In the genomic region with DNA sequence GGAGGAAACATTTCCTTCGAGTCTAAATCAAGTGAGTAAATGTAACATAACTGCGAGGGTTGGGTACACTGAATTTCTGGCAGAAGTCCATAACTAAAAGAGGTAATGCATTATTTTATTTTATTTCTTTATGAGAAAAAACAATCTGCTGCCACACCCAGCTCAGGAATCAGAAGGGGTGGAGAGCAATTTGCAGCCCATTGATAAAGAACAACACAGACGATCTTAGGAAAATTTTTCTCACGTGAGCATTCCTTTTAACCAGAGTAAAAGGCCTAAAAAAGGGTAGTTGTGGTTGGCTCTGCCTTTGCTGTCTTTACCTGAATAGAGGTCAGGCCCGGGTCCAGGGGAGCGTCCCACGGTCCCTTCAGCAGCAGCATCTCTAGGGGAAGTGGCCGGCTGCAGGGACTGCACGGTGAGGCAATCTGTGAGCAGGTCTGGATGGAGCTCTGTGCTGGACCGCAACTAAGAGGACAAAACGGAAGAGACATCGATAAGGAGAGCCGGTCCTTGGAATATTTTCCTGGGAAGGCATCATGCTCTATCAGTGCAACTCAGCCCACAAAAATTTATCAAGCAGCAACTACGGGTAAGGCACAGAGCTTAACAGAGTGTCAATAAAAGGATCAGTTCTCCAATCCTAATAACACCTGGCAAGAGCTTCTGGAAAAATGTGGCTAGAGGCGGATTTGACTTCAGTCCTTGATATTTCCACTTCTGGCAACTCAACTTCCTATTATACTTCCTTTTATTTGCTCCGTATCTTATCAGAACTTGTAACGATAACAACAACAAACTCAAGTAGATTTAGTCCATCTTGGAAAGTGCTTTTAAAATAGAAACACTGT, we compare ENCODE assay signal across 20 cellular contexts.
DNase-seq lines count a peak whose midpoint lies in the region; FAIRE-seq and TF ChIP-seq lines count a peak whose summit lies in the region.
"Had no signal": no experiment of that assay in that cellular context is flagged by ENCODE, and none has a peak within 500 bp of the region (broad histone marks: within the 10 kb centered on the region; RNA-seq: fewer than 3 reads in every experiment).

No MANE protein-coding gene starts in this region.

- TF ChIP-seq CTCF in coronary artery (IDR thresholded peaks at IDR 0.05) (no peak), keratinocyte (optimal IDR thresholded peaks at IDR 0.05 in 1 of 3, IDR thresholded peaks at IDR 0.05 in 1 of 3, conservative IDR thresholded peaks at IDR 0.05 in 1 of 3; ENCODE audit: extremely low read depth in 1 of 3, insufficient read depth in 2 of 3, low read length in 3 of 3) (no peak), stomach (IDR thresholded peaks at IDR 0.05) (no peak)

- H3K9ac ChIP-seq in keratinocyte (ENCODE audit: control insufficient read depth, extremely low read depth, insufficient read depth, low read length), result no peak overlapping the region
- H3K9ac ChIP-seq: BLaER1 treated with 17β-estradiol and CSF1 and Interleukin-3, amounts not matched to agents 10 nM and 100 nM had no signal

- TF ChIP-seq EP300 in stomach (IDR thresholded peaks at IDR 0.05), result no peak

- no peaks in the 10 kb centered on the region for H3K36me3 ChIP-seq in keratinocyte (ENCODE audit: control insufficient read depth in 2 of 2, extremely low read depth in 1 of 2, insufficient read depth in 2 of 2, low read length in 2 of 2)
- no peaks in the 10 kb centered on the region for H3K36me3 ChIP-seq in stomach
- H3K36me3 ChIP-seq: BLaER1 treated with 17β-estradiol and CSF1 and Interleukin-3, amounts not matched to agents 10 nM and 100 nM; esophagus squamous epithelium had no signal

- 26 to 53% (median 42%) methylated on average over 17 of the region's 17 CpGs for WGBS in stomach, 5 donors

- DNase-seq in NCI-H1048 (lab: John Stamatoyannopoulos, UW) (peak; percentile 33), coronary artery (ENCODE audit: low spot score) (no peak), keratinocyte (ENCODE audit: low read depth, low spot score) (no peak), stomach (peak; percentile 26), NCI-H748 treated with DMSO at 0.1 percent for 48 hours (lab: John Stamatoyannopoulos, UW) (no peak), cortex of kidney (lab: John Stamatoyannopoulos, UW) (no peak)
- no peak for DNase-seq in activated T-cell treated with anti-CD3 and anti-CD28 coated beads, Interleukin-2, amount 50 U/mL, for 24 hours
- DNase-seq: activated CD4-positive, alpha-beta memory T cell treated with anti-CD3 and anti-CD28 coated beads, Interleukin-2, amount 10 ng/mL, durations not matched to agents 7 days and 5 days; DND-41; effector memory CD8-positive, alpha-beta T cell; esophagus squamous epithelium; GOT3; islet precursor cell; Kasumi-1; naive thymus-derived CD4-positive, alpha-beta T cell; NCI-H187; NCI-H345; SW 1271 had no signal

- H3K9me3 ChIP-seq in keratinocyte (ENCODE audit: control insufficient read depth, low read depth, low read length) (no peaks in the 10 kb centered on the region), stomach (no peaks in the 10 kb centered on the region)
- H3K9me3 ChIP-seq: esophagus squamous epithelium had no signal

- H2AFZ ChIP-seq in keratinocyte (ENCODE audit: control insufficient read depth, low read length), result no peak overlapping the region

- no peaks in the 10 kb centered on the region for H4K20me1 ChIP-seq in keratinocyte (ENCODE audit: control insufficient read depth, extremely low read depth, insufficient read depth, low read length)
- H4K20me1 ChIP-seq: BLaER1 treated with 17β-estradiol and CSF1 and Interleukin-3, amounts not matched to agents 10 nM and 100 nM had no signal

- H3K4me2 ChIP-seq in keratinocyte (ENCODE audit: control insufficient read depth, extremely low read depth, insufficient read depth, low read depth, low read length), result no peak overlapping the region

- intact Hi-C loops in stomach (cut with DNase I; ENCODE audit: low total_unique reads), result no loop called here

- peaks cover 2% of the 10 kb centered on the region for H3K4me1 Mint-ChIP-seq in activated T-cell treated with anti-CD3 and anti-CD28 coated beads, Interleukin-2, amount 50 U/mL, for 24 hours (ENCODE audit: low read depth)
- H3K4me1 Mint-ChIP-seq: stimulated activated effector memory CD8-positive, alpha-beta T cell treated with anti-CD3 and anti-CD28 coated beads, Interleukin-12 subunit alpha, Interleukin-12 subunit beta, amount 100 ng/mL, for 72 hours had no signal

- H3K4me3 ChIP-seq in coronary artery (peak overlapping the region; percentile 40), keratinocyte (ENCODE audit: control insufficient read depth in 2 of 3, extremely low read depth in 1 of 3, insufficient read depth in 2 of 3, low read depth in 1 of 3, low read length in 3 of 3) (no peak overlapping the region), stomach (peak overlapping the region in 1 of 4 donors; percentile 3)
- H3K4me3 ChIP-seq: BLaER1 treated with 17β-estradiol and CSF1 and Interleukin-3, amounts not matched to agents 10 nM and 100 nM had no signal

- TF ChIP-seq POLR2A in stomach (IDR thresholded peaks at IDR 0.05), result no peak

- no peaks in the 10 kb centered on the region for H3K27me3 ChIP-seq in keratinocyte (ENCODE audit: control insufficient read depth, extremely low read depth, insufficient read depth, low read length)
- no peaks in the 10 kb centered on the region for H3K27me3 ChIP-seq in stomach
- H3K27me3 ChIP-seq: BLaER1 treated with 17β-estradiol and CSF1 and Interleukin-3, amounts not matched to agents 10 nM and 100 nM; esophagus squamous epithelium had no signal

- peak; percentile 58 for FAIRE-seq in keratinocyte (lab: Jason Lieb, UNC)

- H3K4me1 ChIP-seq in keratinocyte (ENCODE audit: control insufficient read depth, extremely low read depth, insufficient read depth, low read length), result no peaks in the 10 kb centered on the region
- peaks cover 0 to 15% (median 3%) of the 10 kb centered on the region in 4 donors for H3K4me1 ChIP-seq in stomach

- H3K79me2 ChIP-seq in keratinocyte (ENCODE audit: control insufficient read depth, insufficient read depth, low read length), result no peaks in the 10 kb centered on the region

- H3K9me3 Mint-ChIP-seq in activated T-cell treated with anti-CD3 and anti-CD28 coated beads, Interleukin-2, amount 50 U/mL, for 24 hours, result no peaks in the 10 kb centered on the region
- H3K9me3 Mint-ChIP-seq: activated CD4-positive, alpha-beta memory T cell treated with anti-CD3 and anti-CD28 coated beads, Interleukin-2, amount 10 ng/mL, durations not matched to agents 7 days and 5 days; stimulated activated effector memory CD8-positive, alpha-beta T cell treated with anti-CD3 and anti-CD28 coated beads, Interleukin-12 subunit alpha, Interleukin-12 subunit beta, amount 100 ng/mL, for 72 hours had no signal

- no peaks in the 10 kb centered on the region for H3K9me1 ChIP-seq in keratinocyte (ENCODE audit: control insufficient read depth, extremely low read depth, insufficient read depth, low read length)

- H3K27me3 Mint-ChIP-seq in activated T-cell treated with anti-CD3 and anti-CD28 coated beads, Interleukin-2, amount 50 U/mL, for 24 hours, result no peaks in the 10 kb centered on the region
- H3K27me3 Mint-ChIP-seq: activated CD4-positive, alpha-beta memory T cell treated with anti-CD3 and anti-CD28 coated beads, Interleukin-2, amount 10 ng/mL, durations not matched to agents 7 days and 5 days; naive thymus-derived CD4-positive, alpha-beta T cell had no signal

- H3K27ac ChIP-seq in coronary artery (no peak overlapping the region), keratinocyte (ENCODE audit: control insufficient read depth, insufficient read depth, low read length) (no peak overlapping the region), stomach (no peak overlapping the region)
- H3K27ac ChIP-seq: BLaER1 treated with 17β-estradiol and CSF1 and Interleukin-3, amounts not matched to agents 10 nM and 100 nM; esophagus squamous epithelium had no signal

- H3K36me3 Mint-ChIP-seq in activated T-cell treated with anti-CD3 and anti-CD28 coated beads, Interleukin-2, amount 50 U/mL, for 24 hours (ENCODE audit: low read depth), result no peaks in the 10 kb centered on the region
- H3K36me3 Mint-ChIP-seq: stimulated activated effector memory CD8-positive, alpha-beta T cell treated with anti-CD3 and anti-CD28 coated beads, Interleukin-12 subunit alpha, Interleukin-12 subunit beta, amount 100 ng/mL, for 72 hours had no signal

- H3K4me3 Mint-ChIP-seq in activated T-cell treated with anti-CD3 and anti-CD28 coated beads, Interleukin-2, amount 50 U/mL, for 24 hours, result no peak overlapping the region
- H3K4me3 Mint-ChIP-seq: activated CD4-positive, alpha-beta memory T cell treated with anti-CD3 and anti-CD28 coated beads, Interleukin-2, amount 10 ng/mL, durations not matched to agents 7 days and 5 days; effector memory CD8-positive, alpha-beta T cell; naive thymus-derived CD4-positive, alpha-beta T cell; stimulated activated effector memory CD8-positive, alpha-beta T cell treated with anti-CD3 and anti-CD28 coated beads, Interleukin-12 subunit alpha, Interleukin-12 subunit beta, amount 100 ng/mL, for 72 hours had no signal

- H3K27ac Mint-ChIP-seq in activated T-cell treated with anti-CD3 and anti-CD28 coated beads, Interleukin-2, amount 50 U/mL, for 24 hours, result no peak overlapping the region
- H3K27ac Mint-ChIP-seq: activated CD4-positive, alpha-beta memory T cell treated with anti-CD3 and anti-CD28 coated beads, Interleukin-2, amount 10 ng/mL, durations not matched to agents 7 days and 5 days; effector memory CD8-positive, alpha-beta T cell; naive thymus-derived CD4-positive, alpha-beta T cell; stimulated activated effector memory CD8-positive, alpha-beta T cell treated with anti-CD3 and anti-CD28 coated beads, Interleukin-12 subunit alpha, Interleukin-12 subunit beta, amount 100 ng/mL, for 72 hours had no signal

- dilution Hi-C loops in keratinocyte (cut with MboI; ENCODE audit: extremely low pct_ligation_motif_present, low sequenced_read_pairs), result no loop called here

Comparison
In these comparisons a context has a peak if more than half of its experiments do, and no peak if none do; other contexts are left out.
1. DNase-seq: peak in NCI-H1048 (single experiment) and stomach (single experiment); none in coronary artery (single experiment), keratinocyte (single experiment), activated T-cell treated with anti-CD3 and anti-CD28 coated beads, Interleukin-2, amount 50 U/mL, for 24 hours (single experiment), NCI-H748 treated with DMSO at 0.1 percent for 48 hours (single experiment) and cortex of kidney (single experiment).